ENCODE assay signal across 13 cellular contexts in genomic region chr18:62898359-62898758, GRCh38.
A peak's percentile ranks its signal among the peaks of the same experiment; 100 is the strongest.
DNase-seq lines count a peak whose midpoint lies in the region; ATAC-seq and FAIRE-seq lines count a peak whose summit lies in the region.
"Had no signal": no experiment of that assay in that cellular context is flagged by ENCODE, and none has a peak within 500 bp of the region (broad histone marks: within the 10 kb centered on the region; RNA-seq: fewer than 3 reads in every experiment).

No MANE protein-coding gene starts in this region.

- no peak for FAIRE-seq in small intestine (lab: Jason Lieb, UNC)
- FAIRE-seq: A204.1 had no signal

- peak; percentile 27 for DNase-seq in activated CD4-positive, alpha-beta T cell treated with anti-CD3 and anti-CD28 coated beads for 48 hours
- no peak for DNase-seq in activated CD4-positive, alpha-beta T cell treated with anti-CD3 and anti-CD28 coated beads, Interleukin-2, amount 10 ng/mL, durations not matched to agents 24 days and 14 days
- DNase-seq in kidney glomerular epithelial cell (lab: John Stamatoyannopoulos, UW) (peak; percentile 67), small intestine (no peak)
- DNase-seq in activated T-helper 1 cell treated with anti-CD3 and anti-CD28 coated beads, Interleukin-12 subunit alpha, Interleukin-12 subunit beta, Interleukin-2, Interleukin-4 antibody, amounts not matched to agents 30 ng/mL and 10 ng/mL and 1 ng/mL, durations not matched to agents 14 hours and 24 hours and 36 hours (ENCODE audit: low spot score), result no peak
- no peak for DNase-seq in activated CD8-positive, alpha-beta memory T cell treated with anti-CD3 and anti-CD28 coated beads for 24 hours
- DNase-seq: anterior cingulate cortex, EL, left ventricle myocardium inferior, NCI-H1092 treated with DMSO at 0.1 percent for 48 hours had no signal

- H3K27me3 ChIP-seq in small intestine (ENCODE audit: control insufficient read depth in 2 of 2, insufficient read depth in 2 of 2, low read length in 2 of 2), result no peaks in the 10 kb centered on the region

- H3K4me3 Mint-ChIP-seq in activated CD4-positive, alpha-beta T cell treated with anti-CD3 and anti-CD28 coated beads, Interleukin-2, amount 10 ng/mL, durations not matched to agents 24 days and 14 days, result no peak overlapping the region
- no peak overlapping the region for H3K4me3 Mint-ChIP-seq in activated T-helper 1 cell treated with anti-CD3 and anti-CD28 coated beads, Interleukin-12 subunit alpha, Interleukin-12 subunit beta, Interleukin-2, Interleukin-4 antibody, amounts not matched to agents 30 ng/mL and 10 ng/mL and 1 ng/mL, durations not matched to agents 14 hours and 24 hours and 36 hours

- H3K4me1 ChIP-seq in small intestine (ENCODE audit: control insufficient read depth in 2 of 2, insufficient read depth in 1 of 2, low read depth in 1 of 2, low read length in 1 of 2), result no peaks in the 10 kb centered on the region

- H3K9me3 Mint-ChIP-seq in activated CD4-positive, alpha-beta T cell treated with anti-CD3 and anti-CD28 coated beads, Interleukin-2, amount 10 ng/mL, durations not matched to agents 24 days and 14 days, result no peaks in the 10 kb centered on the region
- no peaks in the 10 kb centered on the region for H3K9me3 Mint-ChIP-seq in activated T-helper 1 cell treated with anti-CD3 and anti-CD28 coated beads, Interleukin-12 subunit alpha, Interleukin-12 subunit beta, Interleukin-2, Interleukin-4 antibody, amounts not matched to agents 30 ng/mL and 10 ng/mL and 1 ng/mL, durations not matched to agents 14 hours and 24 hours and 36 hours

- H3K27ac ChIP-seq in small intestine (ENCODE audit: low read depth in 1 of 2, low read length in 1 of 2), result no peak overlapping the region
- H3K27ac ChIP-seq: left ventricle myocardium inferior had no signal

- peaks cover 8% of the 10 kb centered on the region for H3K4me1 Mint-ChIP-seq in activated CD4-positive, alpha-beta T cell treated with anti-CD3 and anti-CD28 coated beads, Interleukin-2, amount 10 ng/mL, durations not matched to agents 24 days and 14 days
- peaks cover 9% of the 10 kb centered on the region for H3K4me1 Mint-ChIP-seq in activated T-helper 1 cell treated with anti-CD3 and anti-CD28 coated beads, Interleukin-12 subunit alpha, Interleukin-12 subunit beta, Interleukin-2, Interleukin-4 antibody, amounts not matched to agents 30 ng/mL and 10 ng/mL and 1 ng/mL, durations not matched to agents 14 hours and 24 hours and 36 hours (ENCODE audit: low read depth)

- H3K36me3 ChIP-seq in small intestine (ENCODE audit: control insufficient read depth in 2 of 2, insufficient read depth in 2 of 2, low read length in 2 of 2), result peaks cover 0 to 4% of the 10 kb centered on the region in 2 donors

- no peak overlapping the region for H3K4me3 ChIP-seq in small intestine (ENCODE audit: low read depth in 1 of 2, low read length in 2 of 2)
- H3K4me3 ChIP-seq: left ventricle myocardium inferior had no signal

- H3K9me3 ChIP-seq in small intestine (ENCODE audit: control insufficient read depth, low read depth), result no peaks in the 10 kb centered on the region
- H3K9me3 ChIP-seq: left ventricle myocardium inferior had no signal

- H3K36me3 Mint-ChIP-seq in activated CD4-positive, alpha-beta T cell treated with anti-CD3 and anti-CD28 coated beads, Interleukin-2, amount 10 ng/mL, durations not matched to agents 24 days and 14 days (ENCODE audit: low read depth), result peaks cover 15% of the 10 kb centered on the region
- H3K36me3 Mint-ChIP-seq in activated T-helper 1 cell treated with anti-CD3 and anti-CD28 coated beads, Interleukin-12 subunit alpha, Interleukin-12 subunit beta, Interleukin-2, Interleukin-4 antibody, amounts not matched to agents 30 ng/mL and 10 ng/mL and 1 ng/mL, durations not matched to agents 14 hours and 24 hours and 36 hours (ENCODE audit: low read depth), result peaks cover 9% of the 10 kb centered on the region

- H3K27me3 Mint-ChIP-seq in activated CD4-positive, alpha-beta T cell treated with anti-CD3 and anti-CD28 coated beads, Interleukin-2, amount 10 ng/mL, durations not matched to agents 24 days and 14 days, result no peaks in the 10 kb centered on the region
- H3K27me3 Mint-ChIP-seq in activated T-helper 1 cell treated with anti-CD3 and anti-CD28 coated beads, Interleukin-12 subunit alpha, Interleukin-12 subunit beta, Interleukin-2, Interleukin-4 antibody, amounts not matched to agents 30 ng/mL and 10 ng/mL and 1 ng/mL, durations not matched to agents 14 hours and 24 hours and 36 hours (ENCODE audit: insufficient read depth), result no peaks in the 10 kb centered on the region

- peak; percentile 94 for ATAC-seq in GM21717 (IDR thresholded peaks at IDR 0.05; ENCODE audit: unreplicated experiment)
- ATAC-seq in HG03342 (IDR thresholded peaks at IDR 0.05; ENCODE audit: unreplicated experiment), result peak; percentile 95

- H3K27ac Mint-ChIP-seq in activated CD4-positive, alpha-beta T cell treated with anti-CD3 and anti-CD28 coated beads, Interleukin-2, amount 10 ng/mL, durations not matched to agents 24 days and 14 days, result no peak overlapping the region
- no peak overlapping the region for H3K27ac Mint-ChIP-seq in activated T-helper 1 cell treated with anti-CD3 and anti-CD28 coated beads, Interleukin-12 subunit alpha, Interleukin-12 subunit beta, Interleukin-2, Interleukin-4 antibody, amounts not matched to agents 30 ng/mL and 10 ng/mL and 1 ng/mL, durations not matched to agents 14 hours and 24 hours and 36 hours

- 88 to 95% (median 89%) methylated on average over 2 of the region's 2 CpGs for WGBS in small intestine, 3 donors

- intact Hi-C loops in activated CD4-positive, alpha-beta T cell treated with anti-CD3 and anti-CD28 coated beads, Interleukin-2, amount 10 ng/mL, durations not matched to agents 24 days and 14 days (cut with micrococcal nuclease), result no loop called here
- intact Hi-C loops in activated T-helper 1 cell treated with anti-CD3 and anti-CD28 coated beads, Interleukin-12 subunit alpha, Interleukin-12 subunit beta, Interleukin-2, Interleukin-4 antibody, amounts not matched to agents 30 ng/mL and 10 ng/mL and 1 ng/mL, durations not matched to agents 14 hours and 24 hours and 36 hours (cut with micrococcal nuclease), result no loop called here

Comparison
In these comparisons a context has a peak if more than half of its experiments do, and no peak if none do; other contexts are left out.
1. DNase-seq: peak in activated CD4-positive, alpha-beta T cell treated with anti-CD3 and anti-CD28 coated beads for 48 hours (single experiment) and kidney glomerular epithelial cell (single experiment); none in activated CD4-positive, alpha-beta T cell treated with anti-CD3 and anti-CD28 coated beads, Interleukin-2, amount 10 ng/mL, durations not matched to agents 24 days and 14 days (single experiment), activated T-helper 1 cell treated with anti-CD3 and anti-CD28 coated beads, Interleukin-12 subunit alpha, Interleukin-12 subunit beta, Interleukin-2, Interleukin-4 antibody, amounts not matched to agents 30 ng/mL and 10 ng/mL and 1 ng/mL, durations not matched to agents 14 hours and 24 hours and 36 hours (single experiment), activated CD8-positive, alpha-beta memory T cell treated with anti-CD3 and anti-CD28 coated beads for 24 hours (single experiment) and small intestine (single experiment).